In genomic region chr12:54432815-54433164, GRCh38 we compare ENCODE assay signal across 13 cellular contexts. TPM values are rescaled to one million over a fixed set of nuclear protein-coding genes. Genes with fewer than 3 reads are reported as not detected.
DNase-seq lines count a peak whose midpoint lies in the region; ATAC-seq, FAIRE-seq and TF ChIP-seq lines count a peak whose summit lies in the region.
"Had no signal": no experiment of that assay in that cellular context is flagged by ENCODE, and none has a peak within 500 bp of the region (broad histone marks: within the 10 kb centered on the region; RNA-seq: fewer than 3 reads in every experiment).

No MANE protein-coding gene starts in this region.

- TF ChIP-seq EP300 in A549 (IDR thresholded peaks at IDR 0.05), result no peak

- H3K4me1 Mint-ChIP-seq in neural progenitor cell (peaks cover 21% of the 10 kb centered on the region), osteocyte (ENCODE audit: unreplicated experiment) (peaks cover 15% of the 10 kb centered on the region)

- no peak for TF ChIP-seq RAD21 in A549 (conservative IDR thresholded peaks at IDR 0.05 in 1 of 2, IDR thresholded peaks at IDR 0.05 in 1 of 2)

- no peak for TF ChIP-seq POLR2A in A549 (IDR thresholded peaks at IDR 0.05; ENCODE audit: low read length)
- TF ChIP-seq POLR2A in endothelial cell of umbilical vein (IDR thresholded peaks at IDR 0.05; ENCODE audit: low read depth, low read length), result peak; percentile 64

- H3K36me3 Mint-ChIP-seq in neural progenitor cell (no peaks in the 10 kb centered on the region), osteocyte (ENCODE audit: unreplicated experiment) (no peaks in the 10 kb centered on the region)

- H3K79me2 ChIP-seq in endothelial cell of umbilical vein (ENCODE audit: control insufficient read depth, insufficient read depth, low read length) (peaks cover 10% of the 10 kb centered on the region), neural progenitor cell (ENCODE audit: low read depth) (no peaks in the 10 kb centered on the region)

- H3K27ac Mint-ChIP-seq in neural progenitor cell (no peak overlapping the region), osteocyte (ENCODE audit: unreplicated experiment) (no peak overlapping the region)

- no TSS peak for BruUV-seq in endothelial cell of umbilical vein (replicated peaks; lab: Mats Ljungman, UMichigan)

- H3K27me3 ChIP-seq in endothelial cell of umbilical vein (ENCODE audit: control insufficient read depth in 2 of 2, insufficient read depth in 2 of 2, low read length in 2 of 2) (no peaks in the 10 kb centered on the region), neural progenitor cell (peaks cover 5% of the 10 kb centered on the region)

- no peaks in the 10 kb centered on the region for H4K20me1 ChIP-seq in endothelial cell of umbilical vein (replicated peaks; ENCODE audit: control insufficient read depth, extremely low read depth, insufficient read depth, low read length)
- H4K20me1 ChIP-seq in neural progenitor cell (ENCODE audit: low read depth), result no peaks in the 10 kb centered on the region

- H3K27me3 Mint-ChIP-seq in neural progenitor cell (ENCODE audit: insufficient read depth, low read depth) (peaks cover 9% of the 10 kb centered on the region), osteocyte (ENCODE audit: unreplicated experiment) (peaks cover 13% of the 10 kb centered on the region)

- H3K27ac ChIP-seq in A549 (no peak overlapping the region), RWPE1 (peak overlapping the region; percentile 86), endothelial cell of umbilical vein (ENCODE audit: insufficient read depth, low read depth, low read length) (peak overlapping the region; percentile 91), neural progenitor cell (no peak overlapping the region)

- dilution Hi-C loops in endothelial cell of umbilical vein (cut with MboI; ENCODE audit: extremely low pct_ligation_motif_present, low sequenced_read_pairs), result no loop called here

- no peak overlapping the region for H2AFZ ChIP-seq in endothelial cell of umbilical vein (ENCODE audit: low read depth, low read length)
- peak overlapping the region; percentile 76 for H2AFZ ChIP-seq in neural progenitor cell (replicated peaks)

- no peaks in the 10 kb centered on the region for H3K36me3 ChIP-seq in endothelial cell of umbilical vein (ENCODE audit: control insufficient read depth in 2 of 2, extremely low read depth in 1 of 2, insufficient read depth in 2 of 2, low read length in 2 of 2)
- H3K36me3 ChIP-seq in neural progenitor cell, result no peaks in the 10 kb centered on the region

- H3K9ac ChIP-seq in endothelial cell of umbilical vein (replicated peaks; ENCODE audit: extremely low read depth, insufficient read depth, low read length), result peak overlapping the region; percentile 77
- no peak overlapping the region for H3K9ac ChIP-seq in neural progenitor cell

- TF ChIP-seq CTCF in A549 (IDR thresholded peaks at IDR 0.05), result no peak
- no peak for TF ChIP-seq CTCF in RWPE1 (conservative IDR thresholded peaks at IDR 0.05; ENCODE audit: low read depth)
- no peak for TF ChIP-seq CTCF in endothelial cell of umbilical vein (IDR thresholded peaks at IDR 0.05; ENCODE audit: extremely low read depth in 1 of 2, insufficient read depth in 1 of 2, low read depth in 1 of 2, low read length in 2 of 2)
- no peak for TF ChIP-seq CTCF in neural progenitor cell (IDR thresholded peaks at IDR 0.05)
- no peak for TF ChIP-seq CTCF in osteocyte (IDR thresholded peaks at IDR 0.05)

- CTCF ChIA-PET in A549 (lab: Yijun Ruan, JAX) (interaction anchor here (0.6 to 47.9 kb wide), 7 partner anchors 9 to 53 kb away, joined by 3 to 1279 read pairs (median 4); partner anchors contain the start of gene ITGA5), RWPE1 (lab: Yijun Ruan, JAX) (interaction anchor here (1.1 to 3.3 kb wide), 4 partner anchors 28 to 33 kb away, joined by 3 to 26 read pairs (median 8); no protein-coding TSS in a partner anchor), endothelial cell of umbilical vein (lab: Charles Lee) (interaction anchor here (1.1 to 5.3 kb wide), 9 partner anchors 10 to 53 kb away, joined by 3 to 136 read pairs (median 8); partner anchors contain the start of gene ITGA5)

- H3K9me3 ChIP-seq in A549 (no peaks in the 10 kb centered on the region), endothelial cell of umbilical vein (replicated peaks; ENCODE audit: control insufficient read depth, insufficient read depth, low read length) (no peaks in the 10 kb centered on the region), neural progenitor cell (ENCODE audit: low read depth) (no peaks in the 10 kb centered on the region)
- H3K9me3 ChIP-seq: mucosa of descending colon had no signal

- intact Hi-C loops in endothelial cell of umbilical vein (cut with micrococcal nuclease), result loop anchor here (1.0 to 5.0 kb wide), 3 partner anchors 13 to 150 kb away; partner anchors contain the start of genes CBX5, HNRNPA1 and ITGA5

- 92% methylated on average over 4 of the region's 4 CpGs for WGBS in A549 (ENCODE audit: missing lambda C conversion rate)

- H3F3A ChIP-seq in neural progenitor cell (ENCODE audit: low read depth), result peaks cover 47% of the 10 kb centered on the region

- ATAC-seq in A549 (no peak), GM21717 (IDR thresholded peaks at IDR 0.05; ENCODE audit: unreplicated experiment) (no peak), HG03095 (IDR thresholded peaks at IDR 0.05; ENCODE audit: unreplicated experiment) (no peak), HG03354 (IDR thresholded peaks at IDR 0.05; ENCODE audit: poor library complexity, severe bottlenecking, unreplicated experiment) (no peak)

- peak overlapping the region; percentile 47 for H3K4me2 ChIP-seq in A549
- peak overlapping the region; percentile 80 for H3K4me2 ChIP-seq in endothelial cell of umbilical vein (ENCODE audit: insufficient read depth, low read length)
- peak overlapping the region; percentile 63 for H3K4me2 ChIP-seq in neural progenitor cell

- H3K4me3 Mint-ChIP-seq in neural progenitor cell (no peak overlapping the region), osteocyte (ENCODE audit: unreplicated experiment) (no peak overlapping the region)

- no peaks in the 10 kb centered on the region for H3K9me1 ChIP-seq in endothelial cell of umbilical vein (replicated peaks; ENCODE audit: control insufficient read depth, extremely low read depth, insufficient read depth, low read length)

- H3K4me3 ChIP-seq in A549 (no peak overlapping the region), endothelial cell of umbilical vein (replicated peaks in 1 of 3; ENCODE audit: insufficient read depth in 1 of 3, low read depth in 1 of 3, low read length in 3 of 3) (peak overlapping the region in 1 of 3 experiments; percentile 39), neural progenitor cell (no peak overlapping the region)
- H3K4me3 ChIP-seq: mucosa of descending colon had no signal

- POLR2A ChIA-PET in A549 (lab: Yijun Ruan, JAX) (no interaction called here), RWPE1 (lab: Yijun Ruan, JAX; ENCODE audit: low non-redundant PET) (no interaction called here), endothelial cell of umbilical vein (lab: Charles Lee) (interaction anchor here (0.7 to 4.1 kb wide), 6 partner anchors 11 to 213 kb away, joined by 3 to 60 read pairs (median 4); no protein-coding TSS in a partner anchor)

- FAIRE-seq in A549 (lab: Jason Lieb, UNC) (no peak), endothelial cell of umbilical vein (lab: Jason Lieb, UNC) (peak; percentile 88)
- FAIRE-seq: TTC549 had no signal

- H3K9me3 Mint-ChIP-seq in neural progenitor cell (no peaks in the 10 kb centered on the region), osteocyte (ENCODE audit: unreplicated experiment) (no peaks in the 10 kb centered on the region)

- peaks cover 34% of the 10 kb centered on the region for H3K4me1 ChIP-seq in A549
- H3K4me1 ChIP-seq in endothelial cell of umbilical vein (ENCODE audit: control insufficient read depth, extremely low read depth, insufficient read depth, low read length), result peaks cover 53% of the 10 kb centered on the region
- peaks cover 35% of the 10 kb centered on the region for H3K4me1 ChIP-seq in neural progenitor cell

- DNase-seq in A549 (ENCODE audit: low read depth in 1 of 2, low spot score in 1 of 2) (no peak), RWPE1 (ENCODE audit: low spot score) (no peak), endothelial cell of umbilical vein (ENCODE audit: low read depth, low spot score) (peak; percentile 85), neural progenitor cell (ENCODE audit: low spot score) (no peak), osteocyte (ENCODE audit: extremely low spot score, unreplicated experiment) (no peak)
- DNase-seq: Karpas-422, NCI-H2171 treated with DMSO at 0.1 percent for 48 hours had no signal

RNA-seq across cellular contexts. Expression of gene ITGA5, which starts 13.7 kb away (rescaled TPM):
- polyA plus RNA-seq in A549 (2011; rRNA removed), result 31.7 and 36.1 TPM in 2 replicates
- polyA plus RNA-seq in A549 (2012; cell fraction: cytosol; rRNA removed), result 16.5 and 22.7 TPM in 2 replicates
- polyA plus RNA-seq in A549 (2012; cell fraction: nucleus; rRNA removed), result 49.4 and 51.0 TPM in 2 replicates
- 21.5 to 30.0 TPM (median 27.2 TPM) in 3 replicates for polyA plus RNA-seq in A549 (2017; fragmentation: RNase III; extraction: RNeasy Plus Mini Kit Qiagen cat#74134 plus additional on column Dnase treatment)
- 57.4 and 67.8 TPM in 2 replicates for polyA minus RNA-seq in A549 (2011; rRNA and poly(A)+ RNA removed)
- total RNA-seq in endothelial cell of umbilical vein, result 938 and 994 TPM in 2 replicates
- polyA plus RNA-seq in endothelial cell of umbilical vein, result 657 and 731 TPM in 2 replicates
- 643 and 681 TPM in 2 replicates for polyA plus RNA-seq in endothelial cell of umbilical vein (2011; cell fraction: cytosol; rRNA removed)
- polyA plus RNA-seq in endothelial cell of umbilical vein (2011; cell fraction: nucleus; rRNA removed), result 771 and 889 TPM in 2 replicates
- polyA plus RNA-seq in endothelial cell of umbilical vein (2012), result 879 and 902 TPM in 2 replicates
- polyA minus RNA-seq in endothelial cell of umbilical vein, result 914 and 1,135 TPM in 2 replicates
- polyA minus RNA-seq in endothelial cell of umbilical vein (2011; cell fraction: cytosol; rRNA and poly(A)+ RNA removed), result 30.9 TPM
- polyA minus RNA-seq in endothelial cell of umbilical vein (2011; cell fraction: nucleus; rRNA and poly(A)+ RNA removed), result 459 and 500 TPM in 2 replicates
- 37.7 and 70.8 TPM in 2 replicates for total RNA-seq in neural progenitor cell (ENCODE audit: low replicate concordance)
- total RNA-seq in osteocyte, result 98.4 and 100 TPM in 2 replicates

RNA-seq across cellular contexts. Expression of gene GTSF1, which starts 40.6 kb away (rescaled TPM):
- polyA plus RNA-seq in A549 (2011; rRNA removed) (not detected in 2 replicates), A549 (2017; fragmentation: RNase III; extraction: RNeasy Plus Mini Kit Qiagen cat#74134 plus additional on column Dnase treatment) (not detected in 3 replicates), endothelial cell of umbilical vein (14.1 and 15.4 TPM in 2 replicates)
- polyA plus RNA-seq in A549 (2012; cell fraction: cytosol; rRNA removed), result not detected in 2 replicates
- polyA plus RNA-seq in A549 (2012; cell fraction: nucleus; rRNA removed), result not detected in 2 replicates
- polyA minus RNA-seq in A549 (2011; rRNA and poly(A)+ RNA removed), result not detected in 2 replicates
- total RNA-seq in endothelial cell of umbilical vein (not detected in 2 replicates), neural progenitor cell (ENCODE audit: low replicate concordance) (not detected in 2 replicates), osteocyte (not detected in 2 replicates)
- polyA plus RNA-seq in endothelial cell of umbilical vein (2011; cell fraction: cytosol; rRNA removed), result 16.9 and 20.1 TPM in 2 replicates
- 8.5 and 10.2 TPM in 2 replicates for polyA plus RNA-seq in endothelial cell of umbilical vein (2011; cell fraction: nucleus; rRNA removed)
- polyA plus RNA-seq in endothelial cell of umbilical vein (2012), result not detected in 2 replicates
- 7.6 and 14.7 TPM in 2 replicates for polyA minus RNA-seq in endothelial cell of umbilical vein
- not detected for polyA minus RNA-seq in endothelial cell of umbilical vein (2011; cell fraction: cytosol; rRNA and poly(A)+ RNA removed)
- 3.0 and 5.3 TPM in 2 replicates for polyA minus RNA-seq in endothelial cell of umbilical vein (2011; cell fraction: nucleus; rRNA and poly(A)+ RNA removed)
- total RNA-seq: mucosa of descending colon had no signal
- polyA plus RNA-seq: BJ had no signal

RNA-seq across cellular contexts. Expression of gene ZNF385A, which starts 48.3 kb away (rescaled TPM):
- polyA plus RNA-seq in A549 (2011; rRNA removed) (1.8 and 3.0 TPM in 2 replicates), A549 (2017; fragmentation: RNase III; extraction: RNeasy Plus Mini Kit Qiagen cat#74134 plus additional on column Dnase treatment) (10.0 to 14.9 TPM (median 14.1 TPM) in 3 replicates), endothelial cell of umbilical vein (1.6 and 2.3 TPM in 2 replicates)
- polyA plus RNA-seq in A549 (2012; cell fraction: cytosol; rRNA removed), result 3.6 and 5.9 TPM in 2 replicates
- polyA plus RNA-seq in A549 (2012; cell fraction: nucleus; rRNA removed), result 3.9 and 4.4 TPM in 2 replicates
- 9.2 and 9.4 TPM in 2 replicates for polyA minus RNA-seq in A549 (2011; rRNA and poly(A)+ RNA removed)
- total RNA-seq in endothelial cell of umbilical vein (7.9 and 9.6 TPM in 2 replicates), neural progenitor cell (ENCODE audit: low replicate concordance) (6.2 and 7.2 TPM in 2 replicates), osteocyte (12.3 and 12.7 TPM in 2 replicates)
- 1.6 and 2.1 TPM in 2 replicates for polyA plus RNA-seq in endothelial cell of umbilical vein (2011; cell fraction: cytosol; rRNA removed)
- 3.9 and 4.0 TPM in 2 replicates for polyA plus RNA-seq in endothelial cell of umbilical vein (2011; cell fraction: nucleus; rRNA removed)
- polyA plus RNA-seq in endothelial cell of umbilical vein (2012), result 5.2 and 7.8 TPM in 2 replicates
- 2.1 and 3.5 TPM in 2 replicates for polyA minus RNA-seq in endothelial cell of umbilical vein
- polyA minus RNA-seq in endothelial cell of umbilical vein (2011; cell fraction: cytosol; rRNA and poly(A)+ RNA removed), result 8.5 TPM
- polyA minus RNA-seq in endothelial cell of umbilical vein (2011; cell fraction: nucleus; rRNA and poly(A)+ RNA removed), result 2.3 and 4.6 TPM in 2 replicates

Comparison
In these comparisons a context has a peak if more than half of its experiments do, and no peak if none do; other contexts are left out.
1. H3K27ac ChIP-seq: peak in RWPE1 (single experiment) and endothelial cell of umbilical vein (single experiment); none in A549 (0 of 2) and neural progenitor cell (single experiment).
2. Peak in every context shown above with its lines, with median percentiles within 50 percentile points of each other: H3K4me2 ChIP-seq.